ENCODE assay signal across 20 cellular contexts in genomic region chr6:32109765-32110160, GRCh38. TPM values are rescaled to one million over a fixed set of nuclear protein-coding genes. Genes with fewer than 3 reads are reported as not detected.
DNase-seq lines count a peak whose midpoint lies in the region; ATAC-seq and TF ChIP-seq lines count a peak whose summit lies in the region.
"Had no signal": no experiment of that assay in that cellular context is flagged by ENCODE, and none has a peak within 500 bp of the region (broad histone marks: within the 10 kb centered on the region; RNA-seq: fewer than 3 reads in every experiment).

No MANE protein-coding gene starts in this region.

- no peak for TF ChIP-seq POLR2A in esophagus muscularis mucosa (IDR thresholded peaks at IDR 0.05; ENCODE audit: low read depth)
- no peak for TF ChIP-seq POLR2A in uterus (IDR thresholded peaks at IDR 0.05)

- ATAC-seq in left ventricle myocardium superior, result no peak

- H3K9me3 ChIP-seq in left ventricle myocardium inferior (replicated peaks) (no peaks in the 10 kb centered on the region), esophagus muscularis mucosa (no peaks in the 10 kb centered on the region), uterus (no peaks in the 10 kb centered on the region)

- no peaks in the 10 kb centered on the region for H3K27me3 ChIP-seq in left ventricle myocardium inferior (ENCODE audit: low read depth)
- H3K27me3 ChIP-seq in esophagus muscularis mucosa, result no peaks in the 10 kb centered on the region
- no peaks in the 10 kb centered on the region for H3K27me3 ChIP-seq in rectal smooth muscle tissue (ENCODE audit: control insufficient read depth, insufficient read depth, low read length)
- H3K27me3 ChIP-seq in uterus, result no peaks in the 10 kb centered on the region

- TF ChIP-seq CTCF in left ventricle myocardium inferior (IDR thresholded peaks at IDR 0.05; ENCODE audit: borderline replicate concordance) (no peak), esophagus muscularis mucosa (IDR thresholded peaks at IDR 0.05) (no peak), uterus (IDR thresholded peaks at IDR 0.05) (no peak)

- 68% methylated on average over 6 of the region's 6 CpGs for WGBS in esophagus muscularis mucosa

- intact Hi-C loops in left ventricle myocardium inferior (cut with micrococcal nuclease), result no loop called here
- intact Hi-C loops in left ventricle myocardium superior (cut with micrococcal nuclease), result no loop called here
- intact Hi-C loops in esophagus muscularis mucosa (cut with DNase I), result no loop called here
- intact Hi-C loops in uterus (cut with DNase I; ENCODE audit: low total_unique reads), result no loop called here

- H3K4me3 ChIP-seq in left ventricle myocardium inferior, result peak overlapping the region; percentile 70
- H3K4me3 ChIP-seq in esophagus muscularis mucosa, result peak overlapping the region; percentile 45 to 61 (median 52)
- H3K4me3 ChIP-seq in rectal smooth muscle tissue (ENCODE audit: low read length), result peak overlapping the region; percentile 51
- peak overlapping the region; percentile 50 to 57 for H3K4me3 ChIP-seq in uterus
- H3K4me3 ChIP-seq: SK-N-MC had no signal

- DNase-seq in left ventricle myocardium inferior (no peak), left ventricle myocardium superior (no peak), esophagus muscularis mucosa (ENCODE audit: extremely low spot score) (no peak), uterus (no peak), NCI-H774 (lab: John Stamatoyannopoulos, UW) (no peak), NCI-H748 treated with DMSO at 0.1 percent for 48 hours (lab: John Stamatoyannopoulos, UW) (no peak)
- DNase-seq in stimulated activated CD4-positive, alpha-beta T cell treated with anti-CD3 and anti-CD28 coated beads, Interleukin-2, amount 100 ng/mL, for 48 hours, result no peak
- DNase-seq: activated CD4-positive, alpha-beta T cell treated with anti-CD3 and anti-CD28 coated beads for 1 hour; activated CD8-positive, alpha-beta memory T cell treated with anti-CD3 and anti-CD28 coated beads, Interleukin-2, amount 10 ng/mL, durations not matched to agents 7 days and 5 days; activated effector memory CD4-positive, alpha-beta T cell treated with anti-CD3 and anti-CD28 coated beads, Interleukin-2, amount 50 U/mL, for 16 hours; CD4-positive, CD25-positive, alpha-beta regulatory T cell; cerebellar nuclear complex; DMS79; foreskin melanocyte; NCI-H1092 treated with DMSO at 0.1 percent for 48 hours; PC-3; stimulated activated CD4-positive, alpha-beta T cell treated with anti-CD3 and anti-CD28 coated beads, Interleukin-1b, Interleukin-23, amount 100 ng/mL, for 48 hours had no signal

- H3K9ac ChIP-seq in rectal smooth muscle tissue (ENCODE audit: low read length), result no peak overlapping the region
- H3K9ac ChIP-seq: KMS-11 had no signal

- H3K36me3 ChIP-seq in left ventricle myocardium inferior, result no peaks in the 10 kb centered on the region
- peaks cover 0 to 3% (median 1%) of the 10 kb centered on the region in 4 donors for H3K36me3 ChIP-seq in esophagus muscularis mucosa
- no peaks in the 10 kb centered on the region for H3K36me3 ChIP-seq in rectal smooth muscle tissue (ENCODE audit: control insufficient read depth, insufficient read depth, low read length)
- no peaks in the 10 kb centered on the region for H3K36me3 ChIP-seq in uterus

- no peak for TF ChIP-seq EP300 in esophagus muscularis mucosa (IDR thresholded peaks at IDR 0.05)

- peaks cover 93% of the 10 kb centered on the region for H3K4me1 ChIP-seq in left ventricle myocardium inferior
- H3K4me1 ChIP-seq in esophagus muscularis mucosa, result peaks cover 71 to 96% (median 95%) of the 10 kb centered on the region in 4 donors
- H3K4me1 ChIP-seq in rectal smooth muscle tissue (ENCODE audit: control insufficient read depth, insufficient read depth, low read length), result peaks cover 34% of the 10 kb centered on the region
- H3K4me1 ChIP-seq in uterus, result peaks cover 11 to 42% of the 10 kb centered on the region in 2 donors

- H3K27ac ChIP-seq in left ventricle myocardium inferior (replicated peaks), result peak overlapping the region; percentile 95
- H3K27ac ChIP-seq in esophagus muscularis mucosa (replicated peaks in 1 of 4), result peak overlapping the region; percentile 77 to 83 (median 81)
- peak overlapping the region; percentile 71 for H3K27ac ChIP-seq in rectal smooth muscle tissue (ENCODE audit: low read depth, low read length)
- peak overlapping the region; percentile 93 to 94 for H3K27ac ChIP-seq in uterus
- H3K27ac ChIP-seq: KMS-11, SK-N-MC had no signal

RNA-seq across cellular contexts. Expression of gene TNXB, which starts 0.6 kb away (rescaled TPM):
- 73.0 TPM for total RNA-seq in left ventricle myocardium inferior
- total RNA-seq in left ventricle myocardium superior, result 64.1 TPM
- 100 to 1,000 TPM; 223 to 525 (median 326) TPM for total RNA-seq in esophagus muscularis mucosa
- 100 to 1,000 TPM in 3 of 4 donors, 10 to 100 TPM in 1; 90.6 to 217 (median 181) TPM for total RNA-seq in uterus

RNA-seq across cellular contexts. Expression of gene ATF6B, which starts 18.3 kb away (rescaled TPM):
- total RNA-seq in left ventricle myocardium inferior (29.1 TPM), left ventricle myocardium superior (26.8 TPM), esophagus muscularis mucosa (10 to 100 TPM; 17.7 to 37.4 (median 27.2) TPM), uterus (100 to 1,000 TPM in 1 of 4 donors, 10 to 100 TPM in 3; 16.4 to 121 (median 33.6) TPM)

RNA-seq across cellular contexts. Expression of gene FKBPL, which starts 20.3 kb away (rescaled TPM):
- total RNA-seq in left ventricle myocardium inferior, result 2.7 TPM
- 2.6 TPM for total RNA-seq in left ventricle myocardium superior
- 1 to 10 TPM; 2.7 to 6.3 (median 3.9) TPM for total RNA-seq in esophagus muscularis mucosa
- 10 to 100 TPM in 1 of 4 donors, 1 to 10 TPM in 3; 1.3 to 10.3 (median 5.1) TPM for total RNA-seq in uterus

RNA-seq across cellular contexts. Expression of gene PRRT1, which starts 42.0 kb away (rescaled TPM):
- total RNA-seq in left ventricle myocardium inferior (1.0 TPM), left ventricle myocardium superior (0.27 TPM), esophagus muscularis mucosa (1 to 10 TPM; 2.7 to 4.4 (median 4.0) TPM), uterus (1 to 10 TPM in 2 of 4 donors, not detected in 2; 8.0 to 9.4 TPM)
- total RNA-seq: PC-3 had no signal

RNA-seq across cellular contexts. Expression of gene PPT2, which starts 44.2 kb away (rescaled TPM):
- total RNA-seq in left ventricle myocardium inferior (23.4 TPM), left ventricle myocardium superior (22.6 TPM), esophagus muscularis mucosa (10 to 100 TPM; 14.9 to 31.4 (median 20.8) TPM), uterus (10 to 100 TPM; 19.0 to 35.1 (median 28.9) TPM)
